Comparison of ENCODE assay signal across 12 cellular contexts in genomic region chr4:107317596-107317995, GRCh38.
"Had no signal": no experiment of that assay in that cellular context is flagged by ENCODE, and none has a peak within 500 bp of the region (broad histone marks: within the 10 kb centered on the region; RNA-seq: fewer than 3 reads in every experiment).

No MANE protein-coding gene starts in this region.

- H3K9ac ChIP-seq: parathyroid adenoma had no signal

- DNase-seq: activated CD4-positive, alpha-beta memory T cell treated with anti-CD3 and anti-CD28 coated beads for 36 hours; activated CD4-positive, alpha-beta T cell treated with anti-CD3 and anti-CD28 coated beads for 1 hour; activated effector memory CD4-positive, alpha-beta T cell treated with Interleukin-2 at 50 U/mL for 16 hours; activated T-cell treated with anti-CD3 and anti-CD28 coated beads, Interleukin-2, amount 50 U/mL, for 24 hours; amniotic stem cell; effector memory CD4-positive, alpha-beta T cell; left colon; midbrain; stimulated activated CD4-positive, alpha-beta T cell treated with anti-CD3 and anti-CD28 coated beads, Interleukin-2, amount 100 ng/mL, for 48 hours had no signal

- H2AFZ ChIP-seq: parathyroid adenoma had no signal

- H3K27me3 ChIP-seq: gastroesophageal sphincter had no signal

- H3K4me1 ChIP-seq: gastroesophageal sphincter, parathyroid adenoma had no signal

- H3K36me3 ChIP-seq: gastroesophageal sphincter had no signal

- H3K27ac ChIP-seq: gastroesophageal sphincter, parathyroid adenoma had no signal

- H3K9me3 ChIP-seq: gastroesophageal sphincter had no signal

- H3K79me2 ChIP-seq: parathyroid adenoma had no signal

- H3K4me3 ChIP-seq: gastroesophageal sphincter, lung had no signal
